ENCODE assay signal across 21 cellular contexts in genomic region chr7:9657257-9657656, GRCh38.
DNase-seq lines count a peak whose midpoint lies in the region; ATAC-seq, FAIRE-seq and TF ChIP-seq lines count a peak whose summit lies in the region.
"Had no signal": no experiment of that assay in that cellular context is flagged by ENCODE, and none has a peak within 500 bp of the region (broad histone marks: within the 10 kb centered on the region; RNA-seq: fewer than 3 reads in every experiment).

No MANE protein-coding gene starts in this region.

- H3K18ac ChIP-seq in H1 (ENCODE audit: extremely low read depth, low read length) = no peak overlapping the region

- no peak overlapping the region for H4K91ac ChIP-seq in H1 (replicated peaks; ENCODE audit: insufficient read length, low read length)

- TF ChIP-seq CTCF in GM23338 (conservative IDR thresholded peaks at IDR 0.05; ENCODE audit: low read depth in 2 of 2) (peak; percentile 53 to 62), OCI-LY7 (conservative IDR thresholded peaks at IDR 0.05; ENCODE audit: low read length) (0 out of 2 replicates have a peak, but pooled peaks have one; percentile 13), H1 (IDR thresholded peaks at IDR 0.05; ENCODE audit: control extremely low read depth in 1 of 3, insufficient read depth in 1 of 3, low read depth in 1 of 3, low read length in 3 of 3) (peak in 2 of 3 experiments; percentile 10 to 51; a peak in 2 of 4 replicates), MM.1S (IDR thresholded peaks at IDR 0.05; ENCODE audit: low read length) (no peak)

- POLR2A ChIA-PET in OCI-LY7 (lab: Charles Lee) = no interaction called here
- POLR2A ChIA-PET in H1 (lab: Charles Lee; ENCODE audit: partially characterized antibody) = no interaction called here

- no peak for TF ChIP-seq EP300 in H1 (IDR thresholded peaks at IDR 0.05; ENCODE audit: borderline replicate concordance in 1 of 2, low read depth in 2 of 2, low read length in 2 of 2)

- H3K23me2 ChIP-seq in H1 (ENCODE audit: low read depth, low read length) = no peaks in the 10 kb centered on the region

- no peak overlapping the region for H4K5ac ChIP-seq in H1 (ENCODE audit: insufficient read length, low read depth, low read length)

- no peak overlapping the region for H3K4ac ChIP-seq in H1 (replicated peaks; ENCODE audit: insufficient read length, low read depth, low read length)

- peak; percentile 52 to 59; a peak in 3 of 4 replicates for TF ChIP-seq RAD21 in H1 (IDR thresholded peaks at IDR 0.05 in 1 of 2, conservative IDR thresholded peaks at IDR 0.05 in 1 of 2; ENCODE audit: low read depth in 2 of 2, low read length in 2 of 2)

- no peak overlapping the region for H3K23ac ChIP-seq in H1 (ENCODE audit: insufficient read length)

- H3K4me2 ChIP-seq in GM23338 = no peak overlapping the region
- H3K4me2 ChIP-seq in OCI-LY7 (ENCODE audit: low read length) = no peak overlapping the region
- no peak overlapping the region for H3K4me2 ChIP-seq in H1 (ENCODE audit: insufficient read depth in 1 of 2, low read depth in 2 of 2, low read length in 2 of 2)
- no peak overlapping the region for H3K4me2 ChIP-seq in MM.1S (ENCODE audit: low read depth, low read length)

- H3K79me2 ChIP-seq in GM23338 (replicated peaks; ENCODE audit: insufficient read depth) (no peaks in the 10 kb centered on the region), OCI-LY7 (ENCODE audit: insufficient read depth, low read depth, low read length) (no peaks in the 10 kb centered on the region), H1 (ENCODE audit: control insufficient read depth in 1 of 2, insufficient read depth in 2 of 2, low read length in 2 of 2) (no peaks in the 10 kb centered on the region), MM.1S (ENCODE audit: low read length) (no peaks in the 10 kb centered on the region)

- DNase-seq in ACHN = peak; percentile 37
- DNase-seq in GM23338 (ENCODE audit: low spot score) = peak; percentile 37
- DNase-seq in OCI-LY7 (ENCODE audit: low spot score) = no peak
- DNase-seq in H1 (ENCODE audit: low read depth in 1 of 2, low spot score in 2 of 2) = no peak
- DNase-seq in NCI-H2196 (lab: John Stamatoyannopoulos, UW; ENCODE audit: unreplicated experiment) = no peak
- DNase-seq in NCI-H2171 treated with DMSO at 0.1 percent for 48 hours (lab: John Stamatoyannopoulos, UW) = no peak
- DNase-seq in MM.1S = no peak
- DNase-seq: activated CD4-positive, alpha-beta T cell treated with anti-CD3 and anti-CD28 coated beads for 1 hour; activated gamma-delta T cell treated with Interleukin-2 at 50 U/mL for 16 hours; aorta; colonic mucosa; IMR-90; naive thymus-derived CD4-positive, alpha-beta T cell; NCI-H1436 treated with DMSO at 0.1 percent for 48 hours; small intestine; testis had no signal

- CTCF ChIA-PET in OCI-LY7 (lab: Charles Lee; ENCODE audit: unreplicated experiment) = no interaction called here
- CTCF ChIA-PET in H1 (lab: Charles Lee; ENCODE audit: partially characterized antibody) = interaction anchor here (0.7 to 0.9 kb wide), 4 partner anchors 11 to 530 kb away, joined by 3 read pairs; no protein-coding TSS in a partner anchor

- no peaks in the 10 kb centered on the region for H3K9me3 ChIP-seq in OCI-LY7 (ENCODE audit: low read length)
- H3K9me3 ChIP-seq in H1 (ENCODE audit: insufficient read depth in 2 of 2, low read depth in 1 of 2, low read length in 1 of 2) = no peaks in the 10 kb centered on the region
- no peaks in the 10 kb centered on the region for H3K9me3 ChIP-seq in MM.1S (replicated peaks; ENCODE audit: insufficient read depth, low read length)
- H3K9me3 ChIP-seq: colonic mucosa, gastroesophageal sphincter, testis had no signal

- no peak overlapping the region for H2AFZ ChIP-seq in GM23338
- no peak overlapping the region for H2AFZ ChIP-seq in OCI-LY7 (ENCODE audit: low read length)
- H2AFZ ChIP-seq in H1 (ENCODE audit: low read length) = no peak overlapping the region
- H2AFZ ChIP-seq in MM.1S (ENCODE audit: low read length) = no peak overlapping the region

- H3K79me1 ChIP-seq in H1 (ENCODE audit: low read depth, low read length) = no peaks in the 10 kb centered on the region

- FAIRE-seq in H1 (lab: Jason Lieb, UNC) = no peak
- FAIRE-seq: endothelial cell of umbilical vein, small intestine had no signal

- H3K9me2 ChIP-seq in GM23338 (ENCODE audit: insufficient read depth) = no peaks in the 10 kb centered on the region
- H3K9me2 ChIP-seq in OCI-LY7 (ENCODE audit: insufficient read depth, low read length) = no peaks in the 10 kb centered on the region
- H3K9me2 ChIP-seq in MM.1S (replicated peaks; ENCODE audit: insufficient read depth, low read length) = no peaks in the 10 kb centered on the region

- intact Hi-C loops in OCI-LY7 (cut with micrococcal nuclease; ENCODE audit: unreplicated experiment) = no loop called here

- no peak overlapping the region for H3K27ac ChIP-seq in GM23338 (ENCODE audit: low read depth)
- H3K27ac ChIP-seq in OCI-LY7 (ENCODE audit: low read depth, low read length, poor library complexity, severe bottlenecking) = no peak overlapping the region
- no peak overlapping the region for H3K27ac ChIP-seq in H1 (ENCODE audit: low read depth, low read length)
- no peak overlapping the region for H3K27ac ChIP-seq in MM.1S (ENCODE audit: low read length)
- H3K27ac ChIP-seq: colonic mucosa, gastroesophageal sphincter, testis had no signal

- no peak overlapping the region for H3K27ac Mint-ChIP-seq in GM23338
- H3K27ac Mint-ChIP-seq: naive thymus-derived CD4-positive, alpha-beta T cell; T-helper 1 cell treated with Interleukin-12 subunit alpha and Interleukin-12 subunit beta and Interleukin-4 antibody, amounts not matched to agents 30 μg/mL and 1 μg/mL, for 36 hours had no signal

- no peaks in the 10 kb centered on the region for H3K4me1 Mint-ChIP-seq in GM23338
- H3K4me1 Mint-ChIP-seq: naive thymus-derived CD4-positive, alpha-beta T cell had no signal

- H3K9ac ChIP-seq in H1 (replicated peaks in 1 of 4; ENCODE audit: extremely low read depth in 1 of 4, low read depth in 3 of 4, low read length in 3 of 4) (no peak overlapping the region), MM.1S (ENCODE audit: low read length) (no peak overlapping the region)

- no peaks in the 10 kb centered on the region for H3K36me3 Mint-ChIP-seq in GM23338 (ENCODE audit: low read depth)
- H3K36me3 Mint-ChIP-seq: naive thymus-derived CD4-positive, alpha-beta T cell had no signal

- H3K4me3 ChIP-seq in GM23338 (no peak overlapping the region), OCI-LY7 (ENCODE audit: low read depth, low read length, poor library complexity, severe bottlenecking) (no peak overlapping the region), H1 (ENCODE audit: extremely low read depth in 1 of 4, insufficient read depth in 2 of 4, low read depth in 3 of 4, low read length in 4 of 4) (no peak overlapping the region), MM.1S (ENCODE audit: low read length) (no peak overlapping the region)
- H3K4me3 ChIP-seq: colonic mucosa, gastroesophageal sphincter, lung, testis had no signal

- H3K9me3 Mint-ChIP-seq in GM23338 = no peaks in the 10 kb centered on the region; the same call in none of the 3 replicates

- H3K4me1 ChIP-seq in GM23338 (ENCODE audit: insufficient read depth) (no peaks in the 10 kb centered on the region), OCI-LY7 (ENCODE audit: insufficient read depth, low read length, poor library complexity, severe bottlenecking) (no peaks in the 10 kb centered on the region), H1 (replicated peaks in 1 of 4; ENCODE audit: control insufficient read depth in 3 of 4, insufficient read depth in 4 of 4, low read length in 3 of 4) (no peaks in the 10 kb centered on the region), MM.1S (ENCODE audit: low read length) (no peaks in the 10 kb centered on the region)
- H3K4me1 ChIP-seq: colonic mucosa, gastroesophageal sphincter, testis had no signal

- no peak overlapping the region for H3K4me3 Mint-ChIP-seq in GM23338
- H3K4me3 Mint-ChIP-seq: naive thymus-derived CD4-positive, alpha-beta T cell; T-helper 1 cell treated with Interleukin-12 subunit alpha and Interleukin-12 subunit beta and Interleukin-4 antibody, amounts not matched to agents 30 μg/mL and 1 μg/mL, for 36 hours had no signal

- H3K36me3 ChIP-seq in GM23338 (ENCODE audit: insufficient read depth) (no peaks in the 10 kb centered on the region), OCI-LY7 (ENCODE audit: insufficient read depth, low read length) (no peaks in the 10 kb centered on the region), H1 (ENCODE audit: control insufficient read depth in 2 of 4, insufficient read depth in 4 of 4, low read length in 3 of 4) (no peaks in the 10 kb centered on the region), MM.1S (replicated peaks; ENCODE audit: insufficient read depth, low read length) (no peaks in the 10 kb centered on the region)
- H3K36me3 ChIP-seq: colonic mucosa, gastroesophageal sphincter had no signal

- no peak overlapping the region for H2BK120ac ChIP-seq in H1 (replicated peaks; ENCODE audit: low read depth, low read length)

- H3K27me3 ChIP-seq in GM23338 (ENCODE audit: insufficient read depth) (no peaks in the 10 kb centered on the region), H1 (replicated peaks in 1 of 4; ENCODE audit: control insufficient read depth in 3 of 4, extremely low read depth in 1 of 4, insufficient read depth in 3 of 4, low read length in 3 of 4) (no peaks in the 10 kb centered on the region), MM.1S (replicated peaks; ENCODE audit: insufficient read depth, low read length) (no peaks in the 10 kb centered on the region)
- H3K27me3 ChIP-seq: colonic mucosa, gastroesophageal sphincter, testis had no signal

- no peak overlapping the region for H3K14ac ChIP-seq in H1 (ENCODE audit: insufficient read length)

- ATAC-seq in GM23338 (no peak), HG02763 (IDR thresholded peaks at IDR 0.05; ENCODE audit: unreplicated experiment) (no peak)
- ATAC-seq: gastroesophageal sphincter; naive thymus-derived CD4-positive, alpha-beta T cell had no signal

- H2AK5ac ChIP-seq in H1 (ENCODE audit: low read depth, low read length) = no peak overlapping the region

- no peak overlapping the region for H4K8ac ChIP-seq in H1 (ENCODE audit: extremely low read depth, insufficient read depth, low read length)

- in situ Hi-C loops in ACHN (cut with HindIII; ENCODE audit: low pct_ligation_motif_present, low pct_unique_long_range_greater_than_20kb, low sequenced_read_pairs) = no loop called here

- H3K56ac ChIP-seq in H1 (replicated peaks; ENCODE audit: insufficient read length, low read depth, low read length) = no peak overlapping the region

- H2BK20ac ChIP-seq in H1 (ENCODE audit: low read length) = no peak overlapping the region

- no peak for TF ChIP-seq POLR2A in H1 (IDR thresholded peaks at IDR 0.05; ENCODE audit: control extremely low read depth in 1 of 2, low read depth in 2 of 2, low read length in 2 of 2)

- BruUV-seq in OCI-LY7 (replicated peaks; lab: Mats Ljungman, UMichigan) = no TSS peak

- no peaks in the 10 kb centered on the region for H3F3A ChIP-seq in GM23338 (replicated peaks; ENCODE audit: low read depth)
- H3F3A ChIP-seq in MM.1S (ENCODE audit: insufficient read depth, low read length) = no peaks in the 10 kb centered on the region

- H4K20me1 ChIP-seq in GM23338 (replicated peaks; ENCODE audit: insufficient read depth) (no peaks in the 10 kb centered on the region), OCI-LY7 (ENCODE audit: insufficient read depth, low read length) (no peaks in the 10 kb centered on the region), H1 (replicated peaks in 1 of 2; ENCODE audit: control insufficient read depth in 1 of 2, insufficient read depth in 2 of 2, low read length in 2 of 2) (no peaks in the 10 kb centered on the region), MM.1S (ENCODE audit: insufficient read depth, low read length) (no peaks in the 10 kb centered on the region)

- H2BK12ac ChIP-seq in H1 (ENCODE audit: low read depth, low read length) = no peak overlapping the region

- 89% methylated on average over 4 of the region's 4 CpGs; no CpG with 5 or more reads in 1 of the 2 experiments for WGBS in H1 (ENCODE audit: extremely low coverage in 1 of 2, insufficient coverage in 1 of 2, insufficient read length in 1 of 2, insufficient replicate concordance in 2 of 2, low coverage in 1 of 2, low lambda C conversion rate in 2 of 2, missing lambda C conversion rate in 1 of 2), 2 experiments

- no peak overlapping the region for H2BK5ac ChIP-seq in H1 (ENCODE audit: low read depth, low read length)

- H3K27me3 Mint-ChIP-seq in GM23338 (ENCODE audit: insufficient read depth, low read depth, poor library complexity) = peaks cover 2% of the 10 kb centered on the region
- H3K27me3 Mint-ChIP-seq: naive thymus-derived CD4-positive, alpha-beta T cell had no signal

- no peak overlapping the region for H2BK15ac ChIP-seq in H1 (ENCODE audit: low read length)

Comparison
In these comparisons a context has a peak if more than half of its experiments do, and no peak if none do; other contexts are left out.
1. DNase-seq: peak in ACHN (single experiment) and GM23338 (single experiment); none in OCI-LY7 (single experiment), H1 (0 of 2), NCI-H2196 (single experiment), NCI-H2171 treated with DMSO at 0.1 percent for 48 hours (single experiment) and MM.1S (single experiment).